ENCODE assay signal across 20 cellular contexts in genomic region chr21:44734026-44734745, GRCh38. TPM values are rescaled to one million over a fixed set of nuclear protein-coding genes. Genes with fewer than 3 reads are reported as not detected.
"Had no signal": no experiment of that assay in that cellular context is flagged by ENCODE, and none has a peak within 500 bp of the region (broad histone marks: within the 10 kb centered on the region; RNA-seq: fewer than 3 reads in every experiment).

No MANE protein-coding gene starts in this region.

- ATAC-seq: activated T-helper 17 cell treated with anti-CD3 and anti-CD28 coated beads, Interleukin-2, amount 50 U/mL, for 72 hours; left lung; mucosa of descending colon; naive thymus-derived CD4-positive, alpha-beta T cell; stimulated activated effector memory CD8-positive, alpha-beta T cell treated with anti-CD3 and anti-CD28 coated beads, Interleukin-12 subunit alpha, Interleukin-12 subunit beta, amount 100 ng/mL, for 72 hours had no signal

- H3K27me3 Mint-ChIP-seq: activated naive CD4-positive, alpha-beta T cell treated with anti-CD3 and anti-CD28 coated beads, Interleukin-2, amount 50 U/mL, for 24 hours; activated T-helper 17 cell treated with anti-CD3 and anti-CD28 coated beads, Interleukin-2, amount 50 U/mL, for 72 hours had no signal

- H3K27ac Mint-ChIP-seq: activated naive CD4-positive, alpha-beta T cell treated with anti-CD3 and anti-CD28 coated beads, Interleukin-2, amount 50 U/mL, for 24 hours; activated T-helper 17 cell treated with anti-CD3 and anti-CD28 coated beads, Interleukin-2, amount 50 U/mL, for 72 hours had no signal

- H3K36me3 ChIP-seq: adrenal gland, left lung, neutrophil, thyroid gland, uterus had no signal

- H3K9me3 ChIP-seq: neutrophil, thyroid gland had no signal

- H3K4me1 ChIP-seq: adrenal gland, left lung, thyroid gland, uterus had no signal

- H3K4me3 Mint-ChIP-seq: activated naive CD4-positive, alpha-beta T cell treated with anti-CD3 and anti-CD28 coated beads, Interleukin-2, amount 50 U/mL, for 24 hours; activated T-helper 17 cell treated with anti-CD3 and anti-CD28 coated beads, Interleukin-2, amount 50 U/mL, for 72 hours; naive thymus-derived CD4-positive, alpha-beta T cell; stimulated activated effector memory CD8-positive, alpha-beta T cell treated with anti-CD3 and anti-CD28 coated beads, Interleukin-12 subunit alpha, Interleukin-12 subunit beta, amount 100 ng/mL, for 72 hours had no signal

- H3K36me3 Mint-ChIP-seq: activated naive CD4-positive, alpha-beta T cell treated with anti-CD3 and anti-CD28 coated beads, Interleukin-2, amount 50 U/mL, for 24 hours; naive thymus-derived CD4-positive, alpha-beta T cell; stimulated activated effector memory CD8-positive, alpha-beta T cell treated with anti-CD3 and anti-CD28 coated beads, Interleukin-12 subunit alpha, Interleukin-12 subunit beta, amount 100 ng/mL, for 72 hours had no signal

- H3K27me3 ChIP-seq: adrenal gland, hepatocyte, neutrophil, thyroid gland, uterus had no signal

- H3K27ac ChIP-seq: adrenal gland, dorsolateral prefrontal cortex, hepatocyte, left lung, neutrophil, thyroid gland, uterus had no signal

- DNase-seq: activated CD4-positive, alpha-beta T cell treated with anti-CD3 and anti-CD28 coated beads, Interleukin-2, amount 50 U/mL, for 4 hours; activated CD4-positive, CD25-positive, alpha-beta regulatory T cell; adrenal gland; dorsolateral prefrontal cortex; islet precursor cell; left lung; mammary epithelial cell; mucosa of descending colon; naive thymus-derived CD4-positive, alpha-beta T cell; thyroid gland; uterus had no signal

- H3K9me3 Mint-ChIP-seq: activated naive CD4-positive, alpha-beta T cell treated with anti-CD3 and anti-CD28 coated beads, Interleukin-2, amount 50 U/mL, for 24 hours; activated T-helper 17 cell treated with anti-CD3 and anti-CD28 coated beads, Interleukin-2, amount 50 U/mL, for 72 hours; stimulated activated effector memory CD8-positive, alpha-beta T cell treated with anti-CD3 and anti-CD28 coated beads, Interleukin-12 subunit alpha, Interleukin-12 subunit beta, amount 100 ng/mL, for 72 hours had no signal

- H3K4me1 Mint-ChIP-seq: activated naive CD4-positive, alpha-beta T cell treated with anti-CD3 and anti-CD28 coated beads, Interleukin-2, amount 50 U/mL, for 24 hours; stimulated activated effector memory CD8-positive, alpha-beta T cell treated with anti-CD3 and anti-CD28 coated beads, Interleukin-12 subunit alpha, Interleukin-12 subunit beta, amount 100 ng/mL, for 72 hours had no signal

- H3K4me3 ChIP-seq: adrenal gland, dorsolateral prefrontal cortex, hepatocyte, left lung, mucosa of descending colon, thyroid gland, uterus had no signal

RNA-seq across cellular contexts. Expression of gene TSPEAR, which starts 22.8 kb away (rescaled TPM):
- total RNA-seq: adrenal gland; cardiac septum; hepatocyte; mammary epithelial cell; naive thymus-derived CD4-positive, alpha-beta T cell; renal cortical epithelial cell; T-helper 2 cell treated with Interferon-gamma antibody and Interleukin-4, amounts not matched to agents 100 ng/mL and 5 ng/mL, for 36 hours had no signal

RNA-seq across cellular contexts. Expression of gene KRTAP10-12, which starts 37.2 kb away (rescaled TPM):
- total RNA-seq: activated T-helper 17 cell treated with anti-CD3 and anti-CD28 coated beads, Interleukin-2, amount 50 U/mL, for 72 hours; adrenal gland; cardiac septum; dorsolateral prefrontal cortex; glomerular endothelial cell; hepatocyte; left lung; mammary epithelial cell; mucosa of descending colon; naive thymus-derived CD4-positive, alpha-beta T cell; renal cortical epithelial cell; T-helper 2 cell treated with Interferon-gamma antibody and Interleukin-4, amounts not matched to agents 100 ng/mL and 5 ng/mL, for 36 hours; thyroid gland; uterus had no signal

RNA-seq across cellular contexts. Expression of gene KRTAP12-1, which starts 52.2 kb away (rescaled TPM):
- total RNA-seq: activated T-helper 17 cell treated with anti-CD3 and anti-CD28 coated beads, Interleukin-2, amount 50 U/mL, for 72 hours; adrenal gland; cardiac septum; glomerular endothelial cell; hepatocyte; left lung; mammary epithelial cell; mucosa of descending colon; naive thymus-derived CD4-positive, alpha-beta T cell; renal cortical epithelial cell; T-helper 2 cell treated with Interferon-gamma antibody and Interleukin-4, amounts not matched to agents 100 ng/mL and 5 ng/mL, for 36 hours had no signal
